ENCODE assay signal across 17 cellular contexts in the genomic region with DNA sequence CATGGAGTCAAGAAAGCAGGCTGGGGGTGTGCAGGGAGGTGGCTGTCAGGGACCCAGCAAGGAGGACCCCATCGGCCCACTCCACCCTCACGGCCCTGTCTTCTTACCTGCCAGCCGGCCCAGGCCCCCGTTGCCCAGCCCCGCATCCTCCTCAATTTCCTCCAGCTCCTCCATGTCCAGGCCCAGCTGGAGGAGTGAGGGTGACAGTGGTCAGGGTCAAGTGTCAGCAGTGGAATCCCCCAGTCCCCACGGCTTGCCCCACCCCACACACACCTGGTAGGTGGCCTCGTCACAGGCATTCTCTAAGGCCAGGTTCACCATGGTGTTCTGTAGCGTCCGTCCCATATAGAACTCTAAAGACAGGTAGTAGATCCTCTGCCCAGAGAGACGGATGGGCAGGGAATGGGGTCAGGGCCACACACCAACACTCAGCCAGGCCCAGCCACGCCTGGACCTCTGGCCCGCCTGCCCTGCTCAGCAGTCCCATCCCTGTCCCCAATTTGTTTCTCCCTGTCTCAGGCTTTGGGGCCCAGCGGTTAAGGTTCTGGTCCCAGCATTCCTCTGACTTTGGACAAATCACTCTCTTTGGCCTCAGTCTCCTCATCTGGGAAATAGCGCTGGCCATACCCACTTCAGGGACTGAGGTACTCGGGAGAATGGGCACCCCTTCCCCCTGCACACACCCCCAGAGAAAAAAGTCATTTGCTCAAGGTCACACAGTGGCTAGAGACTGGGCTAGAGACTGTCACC. TPM values are rescaled to one million over a fixed set of nuclear protein-coding genes. Genes with fewer than 3 reads are reported as not detected.
A peak's percentile ranks its signal among the peaks of the same experiment; 100 is the strongest.
DNase-seq lines count a peak whose midpoint lies in the region; ATAC-seq, FAIRE-seq and TF ChIP-seq lines count a peak whose summit lies in the region.
"Had no signal": no experiment of that assay in that cellular context is flagged by ENCODE, and none has a peak within 500 bp of the region (broad histone marks: within the 10 kb centered on the region; RNA-seq: fewer than 3 reads in every experiment).

No MANE protein-coding gene starts in this region.

- intact Hi-C loops in Right ventricle myocardium inferior (cut with DNase I): no loop called here
- intact Hi-C loops in esophagus squamous epithelium (cut with DNase I): no loop called here
- intact Hi-C loops in uterus (cut with DNase I; ENCODE audit: low total_unique reads): no loop called here

- no peak for TF ChIP-seq CTCF in cardiac muscle cell (IDR thresholded peaks at IDR 0.05; ENCODE audit: low read depth, low read length)
- TF ChIP-seq CTCF in esophagus squamous epithelium (IDR thresholded peaks at IDR 0.05): no peak
- TF ChIP-seq CTCF in neural progenitor cell (IDR thresholded peaks at IDR 0.05): no peak
- no peak for TF ChIP-seq CTCF in uterus (IDR thresholded peaks at IDR 0.05)

- H3K4me1 Mint-ChIP-seq in neural progenitor cell: peaks cover 48% of the 10 kb centered on the region

- H3K9me3 Mint-ChIP-seq in neural progenitor cell: no peaks in the 10 kb centered on the region
- H3K9me3 Mint-ChIP-seq: activated CD4-positive, alpha-beta memory T cell treated with anti-CD3 and anti-CD28 coated beads, Interleukin-2, amount 10 ng/mL, durations not matched to agents 7 days and 5 days; activated T-helper 1 cell treated with anti-CD3 and anti-CD28 coated beads, Interleukin-12 subunit alpha, Interleukin-12 subunit beta, Interleukin-2, Interleukin-4 antibody, amounts not matched to agents 30 ng/mL and 10 ng/mL and 1 ng/mL, durations not matched to agents 14 hours and 24 hours and 36 hours had no signal

- WGBS in esophagus squamous epithelium, 2 donors: 77 to 83% methylated on average over 3 to 14 of the region's 15 CpGs

- peaks cover 35% of the 10 kb centered on the region for H3K4me1 ChIP-seq in cardiac muscle cell (ENCODE audit: low read depth)
- H3K4me1 ChIP-seq in esophagus squamous epithelium: peaks cover 16 to 51% (median 37%) of the 10 kb centered on the region in 3 donors
- peaks cover 32% of the 10 kb centered on the region for H3K4me1 ChIP-seq in neural progenitor cell
- H3K4me1 ChIP-seq in uterus: peaks cover 9% of the 10 kb centered on the region in 2 donors

- peak overlapping the region; percentile 77 for H3K4me3 Mint-ChIP-seq in neural progenitor cell
- H3K4me3 Mint-ChIP-seq: activated CD4-positive, alpha-beta memory T cell treated with anti-CD3 and anti-CD28 coated beads, Interleukin-2, amount 10 ng/mL, durations not matched to agents 7 days and 5 days; activated T-helper 1 cell treated with anti-CD3 and anti-CD28 coated beads, Interleukin-12 subunit alpha, Interleukin-12 subunit beta, Interleukin-2, Interleukin-4 antibody, amounts not matched to agents 30 ng/mL and 10 ng/mL and 1 ng/mL, durations not matched to agents 14 hours and 24 hours and 36 hours had no signal

- H3K4me3 ChIP-seq in cardiac muscle cell (peak overlapping the region; percentile 25), esophagus squamous epithelium (peak overlapping the region in 1 of 4 donors; percentile 14), neural progenitor cell (no peak overlapping the region), uterus (no peak overlapping the region)

- TF ChIP-seq POLR2A in esophagus squamous epithelium (IDR thresholded peaks at IDR 0.05) (no peak), uterus (IDR thresholded peaks at IDR 0.05) (no peak)

- no peak overlapping the region for H3K4me2 ChIP-seq in neural progenitor cell

- H4K20me1 ChIP-seq in neural progenitor cell (ENCODE audit: low read depth): peaks cover 36% of the 10 kb centered on the region

- no peaks in the 10 kb centered on the region for H3K79me2 ChIP-seq in neural progenitor cell (ENCODE audit: low read depth)

- peaks cover 42% of the 10 kb centered on the region for H3F3A ChIP-seq in neural progenitor cell (ENCODE audit: low read depth)

- H3K9ac ChIP-seq in neural progenitor cell: no peak overlapping the region

- H3K27me3 Mint-ChIP-seq in neural progenitor cell (ENCODE audit: insufficient read depth, low read depth): peaks cover 26% of the 10 kb centered on the region
- H3K27me3 Mint-ChIP-seq: activated CD4-positive, alpha-beta memory T cell treated with anti-CD3 and anti-CD28 coated beads, Interleukin-2, amount 10 ng/mL, durations not matched to agents 7 days and 5 days had no signal

- no peak overlapping the region for H2AFZ ChIP-seq in neural progenitor cell (replicated peaks)

- H3K27ac ChIP-seq in cardiac muscle cell (peak overlapping the region; percentile 90), esophagus squamous epithelium (peak overlapping the region in 3 of 4 donors; percentile 47 to 85 (median 82)), neural progenitor cell (no peak overlapping the region), uterus (peak overlapping the region; percentile 77)

- no peak for FAIRE-seq in frontal cortex (lab: Jason Lieb, UNC)

- H3K36me3 ChIP-seq in cardiac muscle cell (peaks cover 5% of the 10 kb centered on the region), esophagus squamous epithelium (peaks cover 0 to 16% (median 5%) of the 10 kb centered on the region in 3 donors), neural progenitor cell (no peaks in the 10 kb centered on the region), uterus (no peaks in the 10 kb centered on the region)

- DNase-seq in cardiac muscle cell (ENCODE audit: low read depth in 1 of 2, low spot score in 1 of 2) (no peak), Right ventricle myocardium inferior (ENCODE audit: missing footprints) (no peak), esophagus squamous epithelium (lab: John Stamatoyannopoulos, UW) (no peak), neural progenitor cell (ENCODE audit: low spot score) (no peak), uterus (no peak), frontal cortex (ENCODE audit: low spot score in 2 of 2) (no peak), CD1c-positive myeloid dendritic cell (ENCODE audit: extremely low spot score) (no peak)
- DNase-seq: activated CD4-positive, alpha-beta memory T cell treated with anti-CD3 and anti-CD28 coated beads, Interleukin-2, amount 10 ng/mL, durations not matched to agents 7 days and 5 days; effector CD4-positive, alpha-beta T cell; GDM1; Karpas-422; NCI-H446; stimulated activated CD4-positive, alpha-beta T cell treated with anti-CD3 and anti-CD28 coated beads, Interleukin-1b, Interleukin-23, amount 100 ng/mL, for 48 hours; trophoblast cell had no signal

- H3K27me3 ChIP-seq in cardiac muscle cell (no peaks in the 10 kb centered on the region), esophagus squamous epithelium (no peaks in the 10 kb centered on the region), neural progenitor cell (no peaks in the 10 kb centered on the region), uterus (no peaks in the 10 kb centered on the region)

- no peak overlapping the region for H3K27ac Mint-ChIP-seq in neural progenitor cell
- H3K27ac Mint-ChIP-seq: activated T-helper 1 cell treated with anti-CD3 and anti-CD28 coated beads, Interleukin-12 subunit alpha, Interleukin-12 subunit beta, Interleukin-2, Interleukin-4 antibody, amounts not matched to agents 30 ng/mL and 10 ng/mL and 1 ng/mL, durations not matched to agents 14 hours and 24 hours and 36 hours had no signal

- H3K9me3 ChIP-seq in cardiac muscle cell (ENCODE audit: low read depth) (no peaks in the 10 kb centered on the region), esophagus squamous epithelium (no peaks in the 10 kb centered on the region), neural progenitor cell (ENCODE audit: low read depth) (no peaks in the 10 kb centered on the region), uterus (no peaks in the 10 kb centered on the region)

- ATAC-seq in Right ventricle myocardium inferior (no peak), GM21786 (IDR thresholded peaks at IDR 0.05; ENCODE audit: unreplicated experiment) (no peak)

- H3K36me3 Mint-ChIP-seq in neural progenitor cell: peaks cover 8% of the 10 kb centered on the region

RNA-seq across cellular contexts. Expression of gene PYGM, which starts 1.3 kb away (rescaled TPM):
- total RNA-seq in cardiac muscle cell (246 and 281 TPM in 2 replicates), Right ventricle myocardium inferior (179 TPM), esophagus squamous epithelium (under 1 TPM; 0.27 to 0.95 (median 0.39) TPM), neural progenitor cell (ENCODE audit: low replicate concordance) (1.4 and 2.2 TPM in 2 replicates), uterus (10 to 100 TPM in 2 of 4 donors, 1 to 10 TPM in 2; 2.9 to 42.8 (median 11.4) TPM), frontal cortex (0.82 TPM)
- 244 and 260 TPM in 2 replicates for polyA plus RNA-seq in cardiac muscle cell

RNA-seq across cellular contexts. Expression of gene RASGRP2, which starts 14.6 kb away (rescaled TPM):
- total RNA-seq in cardiac muscle cell (29.5 and 60.8 TPM in 2 replicates), Right ventricle myocardium inferior (46.8 TPM), esophagus squamous epithelium (10 to 100 TPM in 1 of 4 donors, 1 to 10 TPM in 3; 2.6 to 13.2 (median 4.9) TPM), neural progenitor cell (ENCODE audit: low replicate concordance) (0.06 and 1.8 TPM in 2 replicates), uterus (10 to 100 TPM in 3 of 4 donors, 1 to 10 TPM in 1; 3.2 to 72.8 (median 23.3) TPM), frontal cortex (24.9 TPM)
- 60.8 and 64.0 TPM in 2 replicates for polyA plus RNA-seq in cardiac muscle cell

RNA-seq across cellular contexts. Expression of gene SF1, which starts 19.8 kb away (rescaled TPM):
- total RNA-seq in cardiac muscle cell (168 and 360 TPM in 2 replicates), Right ventricle myocardium inferior (172 TPM), esophagus squamous epithelium (100 to 1,000 TPM; 136 to 292 (median 223) TPM), neural progenitor cell (ENCODE audit: low replicate concordance) (140 and 193 TPM in 2 replicates), uterus (100 to 1,000 TPM in 3 of 4 donors, 10 to 100 TPM in 1; 62.0 to 374 (median 219) TPM), frontal cortex (62.4 TPM)
- 143 and 233 TPM in 2 replicates for polyA plus RNA-seq in cardiac muscle cell

RNA-seq across cellular contexts. Expression of gene NRXN2, which starts 35.5 kb away (rescaled TPM):
- total RNA-seq in cardiac muscle cell (1.2 and 1.4 TPM in 2 replicates), Right ventricle myocardium inferior (1.9 TPM), esophagus squamous epithelium (under 1 TPM in 1 of 4 donors, not detected in 3; 0.38 TPM), neural progenitor cell (ENCODE audit: low replicate concordance) (2.2 and 9.2 TPM in 2 replicates), uterus (10 to 100 TPM in 2 of 4 donors, 1 to 10 TPM in 1, under 1 TPM in 1; 0.88 to 48.4 (median 12.6) TPM), frontal cortex (204 TPM)
- 0.65 and 1.3 TPM in 2 replicates for polyA plus RNA-seq in cardiac muscle cell
- polyA plus RNA-seq: AG04450 had no signal

RNA-seq across cellular contexts. Expression of gene MAP4K2, which starts 44.5 kb away (rescaled TPM):
- 24.3 and 35.9 TPM in 2 replicates for total RNA-seq in cardiac muscle cell
- 16.1 and 31.1 TPM in 2 replicates for polyA plus RNA-seq in cardiac muscle cell
- 11.3 TPM for total RNA-seq in Right ventricle myocardium inferior
- total RNA-seq in esophagus squamous epithelium: 1 to 10 TPM; 3.6 to 9.0 (median 6.1) TPM
- 15.8 and 27.7 TPM in 2 replicates for total RNA-seq in neural progenitor cell (ENCODE audit: low replicate concordance)
- total RNA-seq in uterus: 10 to 100 TPM; 10.2 to 49.1 (median 24.4) TPM
- total RNA-seq in frontal cortex: 7.3 TPM
